8 cellular contexts compared by ENCODE assay signal in genomic region chr6:1608976-1609661, GRCh38. TPM values are rescaled to one million over a fixed set of nuclear protein-coding genes. Genes with fewer than 3 reads are reported as not detected.
DNase-seq lines count a peak whose midpoint lies in the region; ATAC-seq and TF ChIP-seq lines count a peak whose summit lies in the region.

No MANE protein-coding gene starts in this region.

- no peak for TF ChIP-seq POLR2A in adrenal gland (IDR thresholded peaks at IDR 0.05)
- TF ChIP-seq POLR2A in transverse colon (IDR thresholded peaks at IDR 0.05) = no peak

- H3K79me2 ChIP-seq in DOHH2 (ENCODE audit: control insufficient read depth, low read length) = no peaks in the 10 kb centered on the region

- in situ Hi-C loops in transverse colon (cut with MboI; ENCODE audit: low pct_ligation_motif_present in 1 of 4, low pct_unique_long_range_greater_than_20kb in 1 of 4, low sequenced_read_pairs in 3 of 4) = no loop called here

- DNase-seq in adrenal gland (peak in 2 of 7 donors; percentile 51 to 60), kidney glomerular epithelial cell (lab: John Stamatoyannopoulos, UW) (peak; percentile 52), transverse colon (no peak), foreskin melanocyte (no peak)
- no peak for DNase-seq in activated CD4-positive, CD25-positive, alpha-beta regulatory T cell treated with anti-CD3 and anti-CD28 coated beads, Interleukin-2, amount 50 U/mL, for 72 hours

- 1 to 6% (median 1%) methylated on average over 17 to 70 of the region's 70 CpGs for WGBS in adrenal gland, 4 donors
- 2% methylated on average over 58 of the region's 70 CpGs; no CpG with 5 or more reads in 1 of the 2 donors for WGBS in transverse colon (ENCODE audit: low coverage in 1 of 2), 2 donors

- no peaks in the 10 kb centered on the region for H3K36me3 ChIP-seq in DOHH2 (ENCODE audit: control insufficient read depth, low read length)
- H3K36me3 ChIP-seq in HUES48 (ENCODE audit: control insufficient read depth, insufficient read depth, low read length) = no peaks in the 10 kb centered on the region
- no peaks in the 10 kb centered on the region for H3K36me3 ChIP-seq in adrenal gland (replicated peaks in 1 of 2)
- no peaks in the 10 kb centered on the region for H3K36me3 ChIP-seq in transverse colon

- no peaks in the 10 kb centered on the region; the same call in 1 of the 2 replicates for H4K20me1 ChIP-seq in DOHH2 (ENCODE audit: control insufficient read depth, insufficient read depth, low read depth, low read length)

- H3K4me1 ChIP-seq in DOHH2 (ENCODE audit: control insufficient read depth, low read length) (peaks cover 38% of the 10 kb centered on the region), HUES48 (ENCODE audit: control insufficient read depth, insufficient read depth, low read length) (peaks cover 35% of the 10 kb centered on the region), adrenal gland (replicated peaks in 1 of 2) (peaks cover 0 to 20% of the 10 kb centered on the region in 2 donors), transverse colon (peaks cover 13 to 61% (median 48%) of the 10 kb centered on the region in 4 donors)

- H3K27ac ChIP-seq in DOHH2 (ENCODE audit: low read depth, low read length) (no peak overlapping the region), HUES48 (ENCODE audit: low read depth, low read length) (no peak overlapping the region), adrenal gland (peak overlapping the region in 4 of 5 donors; percentile 27 to 94 (median 76)), transverse colon (peak overlapping the region in 2 of 4 donors; percentile 30 to 35)

- intact Hi-C loops in adrenal gland (cut with DNase I) (loop anchor here in 1 of 2 donors (5.0 to 10.0 kb wide), 4 partner anchors 76 to 743 kb away; no protein-coding TSS in a partner anchor), transverse colon (cut with DNase I; ENCODE audit: low total_unique reads) (loop anchor here (10.0 kb wide), 2 partner anchors 496 to 836 kb away; no protein-coding TSS in a partner anchor)

- no peaks in the 10 kb centered on the region for H3K9me2 ChIP-seq in DOHH2 (replicated peaks; ENCODE audit: control insufficient read depth, low read length)

- TF ChIP-seq CTCF in DOHH2 (IDR thresholded peaks at IDR 0.05; ENCODE audit: low read depth, low read length, poor library complexity, severe bottlenecking) (no peak), adrenal gland (IDR thresholded peaks at IDR 0.05) (no peak), transverse colon (IDR thresholded peaks at IDR 0.05) (no peak)

- ATAC-seq in activated CD4-positive, CD25-positive, alpha-beta regulatory T cell treated with anti-CD3 and anti-CD28 coated beads, Interleukin-2, amount 50 U/mL, for 24 hours = no peak

- H3K9me3 ChIP-seq in DOHH2 (ENCODE audit: control insufficient read depth, insufficient read depth, low read length) (no peaks in the 10 kb centered on the region), HUES48 (ENCODE audit: control insufficient read depth, insufficient read depth, low read length) (no peaks in the 10 kb centered on the region), adrenal gland (replicated peaks in 1 of 3) (no peaks in the 10 kb centered on the region), transverse colon (no peaks in the 10 kb centered on the region)

- H3K27me3 ChIP-seq in DOHH2 (ENCODE audit: control insufficient read depth, low read length) (peaks cover 62% of the 10 kb centered on the region), HUES48 (ENCODE audit: control insufficient read depth, insufficient read depth, low read length) (peaks cover 98% of the 10 kb centered on the region), adrenal gland (peaks cover 53% of the 10 kb centered on the region), transverse colon (peaks cover 92% of the 10 kb centered on the region)

- H3K9ac ChIP-seq in HUES48 (ENCODE audit: low read depth, low read length) = no peak overlapping the region

- no peak for TF ChIP-seq EP300 in transverse colon (IDR thresholded peaks at IDR 0.05; ENCODE audit: low read depth)

- H3K4me3 ChIP-seq in DOHH2 (ENCODE audit: low read length) (peak overlapping the region; percentile 75), HUES48 (ENCODE audit: low read depth, low read length) (peak overlapping the region; percentile 50; the same call in 1 of the 2 replicates), adrenal gland (peak overlapping the region in 2 of 4 donors; percentile 18 to 68), transverse colon (peak overlapping the region in 3 of 4 donors; percentile 24 to 66 (median 54))

- H3K4me2 ChIP-seq in DOHH2 (ENCODE audit: low read length) = peak overlapping the region; percentile 88

- peaks cover 14% of the 10 kb centered on the region for H3F3A ChIP-seq in DOHH2 (ENCODE audit: control insufficient read depth, insufficient read depth)

RNA-seq across cellular contexts. Expression of gene FOXC1, which starts 0.6 kb away (rescaled TPM):
- total RNA-seq in adrenal gland (10 to 100 TPM in 1 of 8 donors, 1 to 10 TPM in 7; 3.0 to 13.2 (median 5.7) TPM), transverse colon (under 1 TPM; 0.75 to 0.96 (median 0.79) TPM)
- polyA plus RNA-seq in adrenal gland = 1 to 10 TPM; 2.7 to 5.3 (median 4.6) TPM

Comparison
In these comparisons a context has a peak if more than half of its experiments do, and no peak if none do; other contexts are left out.
1. H3K27ac ChIP-seq: peak in adrenal gland (4 of 5); none in DOHH2 (single experiment) and HUES48 (single experiment).